Comparison of ENCODE assay signal across 1 cellular context in the genomic region with DNA sequence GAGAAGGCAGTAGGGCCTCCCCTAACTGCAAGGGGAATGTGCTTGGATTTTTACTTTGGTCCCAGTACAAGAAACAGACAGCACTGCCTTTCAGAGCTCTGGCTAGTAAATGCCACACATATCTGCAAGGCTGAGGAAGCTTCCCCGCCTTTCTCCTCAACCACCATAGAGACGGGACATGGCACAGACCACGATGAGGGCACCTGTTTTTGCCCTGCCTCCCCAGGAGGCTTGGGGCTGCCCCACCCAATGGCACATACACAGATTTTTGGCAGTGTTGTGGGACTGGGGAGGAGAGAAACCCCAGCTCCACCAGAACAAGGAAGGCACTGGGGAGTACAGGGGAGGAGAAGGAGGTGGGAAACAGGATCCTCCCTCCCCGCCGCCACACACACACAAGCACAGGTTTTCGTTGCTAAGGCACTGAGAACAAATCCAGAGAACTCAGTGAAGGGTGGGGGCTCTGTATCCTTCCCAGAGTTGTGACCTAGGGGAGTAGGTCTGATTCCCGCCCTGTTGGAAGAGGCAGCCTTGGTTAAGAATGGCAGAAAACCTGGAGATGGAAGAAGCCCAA.
TF ChIP-seq lines count a peak whose summit lies in the region.

No MANE protein-coding gene starts in this region.

TF ChIP-seq in IMR-90, 13 proteins besides CTCF, POLR2A, EP300 and RAD21:
- TF ChIP-seq CEBPB (IDR thresholded peaks at IDR 0.05; ENCODE audit: low read depth, low read length) (no peak), MAFK (IDR thresholded peaks at IDR 0.05; ENCODE audit: low read depth, low read length) (no peak), FOS (IDR thresholded peaks at IDR 0.05; ENCODE audit: low read depth, low read length) (no peak), BHLHE40 (IDR thresholded peaks at IDR 0.05; ENCODE audit: low read depth, low read length) (no peak), RFX5 (IDR thresholded peaks at IDR 0.05; ENCODE audit: low read depth, low read length) (no peak), CHD1 (IDR thresholded peaks at IDR 0.05; ENCODE audit: low read depth, low read length) (no peak), MXI1 (IDR thresholded peaks at IDR 0.05; ENCODE audit: borderline replicate concordance, low read depth, low read length) (no peak), MAZ (IDR thresholded peaks at IDR 0.05; ENCODE audit: borderline replicate concordance, low read depth, low read length) (no peak), RCOR1 (IDR thresholded peaks at IDR 0.05; ENCODE audit: insufficient replicate concordance, low read length) (no peak), ELK1 (IDR thresholded peaks at IDR 0.05; ENCODE audit: borderline replicate concordance, low read depth, low read length) (no peak), NFE2L2 (IDR thresholded peaks at IDR 0.05; ENCODE audit: low read depth, low read length) (no peak), SMC3 (IDR thresholded peaks at IDR 0.05; ENCODE audit: low read depth, low read length) (no peak)
- TF ChIP-seq, protein P1, sequence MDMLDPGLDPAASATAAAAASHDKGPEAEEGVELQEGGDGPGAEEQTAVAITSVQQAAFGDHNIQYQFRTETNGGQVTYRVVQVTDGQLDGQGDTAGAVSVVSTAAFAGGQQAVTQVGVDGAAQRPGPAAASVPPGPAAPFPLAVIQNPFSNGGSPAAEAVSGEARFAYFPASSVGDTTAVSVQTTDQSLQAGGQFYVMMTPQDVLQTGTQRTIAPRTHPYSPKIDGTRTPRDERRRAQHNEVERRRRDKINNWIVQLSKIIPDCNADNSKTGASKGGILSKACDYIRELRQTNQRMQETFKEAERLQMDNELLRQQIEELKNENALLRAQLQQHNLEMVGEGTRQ (IDR thresholded peaks at IDR 0.05; ENCODE audit: low read depth, low read length), result no peak
TF ChIP-seq in IMR-90: peak in this region for 0.
